In the genomic region with DNA sequence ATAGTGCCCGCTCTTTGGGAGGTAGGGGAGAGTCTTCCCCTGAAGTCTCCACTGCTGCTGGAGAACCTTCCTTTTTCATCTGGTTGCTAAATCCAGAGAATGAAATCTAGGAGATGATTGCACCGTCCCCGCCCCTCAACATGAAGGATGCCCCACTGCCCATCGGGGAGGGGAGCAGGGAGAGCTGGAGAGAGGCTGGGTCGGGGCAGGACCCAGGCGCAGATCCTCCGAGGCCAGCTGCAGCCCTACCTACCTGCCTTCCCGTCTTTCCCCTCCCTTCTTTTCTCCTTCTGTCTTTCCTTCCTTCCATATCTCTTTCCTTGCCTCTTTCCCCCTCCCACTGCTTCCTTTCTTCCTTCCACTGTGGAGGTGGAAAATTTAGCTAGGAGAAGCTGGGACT, we compare ENCODE assay signal across 24 cellular contexts. TPM values are rescaled to one million over a fixed set of nuclear protein-coding genes. Genes with fewer than 3 reads are reported as not detected.
DNase-seq lines count a peak whose midpoint lies in the region; ATAC-seq, FAIRE-seq and TF ChIP-seq lines count a peak whose summit lies in the region.
"Had no signal": no experiment of that assay in that cellular context is flagged by ENCODE, and none has a peak within 500 bp of the region (broad histone marks: within the 10 kb centered on the region; RNA-seq: fewer than 3 reads in every experiment).

No MANE protein-coding gene starts in this region.

- H3K4me3 ChIP-seq in right cardiac atrium (ENCODE audit: low read length) (no peak overlapping the region), ectodermal cell (ENCODE audit: insufficient read depth, low read depth, low read length) (peak overlapping the region; percentile 13), keratinocyte (ENCODE audit: control insufficient read depth in 2 of 3, extremely low read depth in 1 of 3, insufficient read depth in 2 of 3, low read depth in 1 of 3, low read length in 3 of 3) (peak overlapping the region in 1 of 3 experiments; percentile 49), retinal pigment epithelial cell (ENCODE audit: low read length) (peak overlapping the region; percentile 40)
- H3K4me3 ChIP-seq: tibial artery had no signal

- H3K9me1 ChIP-seq in keratinocyte (ENCODE audit: control insufficient read depth, extremely low read depth, insufficient read depth, low read length): no peaks in the 10 kb centered on the region

- intact Hi-C loops in cardiac septum (cut with DNase I): no loop called here
- intact Hi-C loops in right cardiac atrium (cut with DNase I): no loop called here

- ATAC-seq in right cardiac atrium: no peak
- ATAC-seq: activated CD8-positive, alpha-beta T cell treated with anti-CD3 and anti-CD28 coated beads for 36 hours; activated naive CD4-positive, alpha-beta T cell treated with anti-CD3 and anti-CD28 coated beads, Interleukin-2, amount 50 U/mL, for 72 hours; activated T-cell treated with anti-CD3 and anti-CD28 coated beads, Interleukin-2, amount 50 U/mL, for 4 hours; foreskin keratinocyte; T-cell had no signal

- H3K4me1 ChIP-seq in right cardiac atrium (ENCODE audit: control insufficient read depth, insufficient read depth, low read length) (no peaks in the 10 kb centered on the region), ectodermal cell (ENCODE audit: control insufficient read depth, insufficient read depth, low read length) (peaks cover 34% of the 10 kb centered on the region), keratinocyte (ENCODE audit: control insufficient read depth, extremely low read depth, insufficient read depth, low read length) (peaks cover 14% of the 10 kb centered on the region)
- H3K4me1 ChIP-seq: foreskin keratinocyte, right atrium auricular region had no signal

- H3K9me3 ChIP-seq in right cardiac atrium (ENCODE audit: control insufficient read depth, low read length): no peaks in the 10 kb centered on the region
- H3K9me3 ChIP-seq in ectodermal cell (ENCODE audit: control insufficient read depth, low read length): no peaks in the 10 kb centered on the region
- H3K9me3 ChIP-seq in keratinocyte (ENCODE audit: control insufficient read depth, low read depth, low read length): no peaks in the 10 kb centered on the region
- H3K9me3 ChIP-seq: neutrophil, right atrium auricular region, tibial artery had no signal

- DNase-seq in cardiac septum (ENCODE audit: low spot score) (peak; percentile 47), right cardiac atrium (no peak), keratinocyte (ENCODE audit: low read depth, low spot score) (no peak), retinal pigment epithelial cell (ENCODE audit: low read depth) (no peak), T1000 (lab: John Stamatoyannopoulos, UW) (no peak), DMS79 treated with DMSO at 0.1 percent for 48 hours (lab: John Stamatoyannopoulos, UW) (no peak), germinal center (ENCODE audit: low spot score) (no peak)
- DNase-seq: activated CD8-positive, alpha-beta T cell treated with anti-CD3 and anti-CD28 coated beads for 36 hours; activated T-cell treated with anti-CD3 and anti-CD28 coated beads, Interleukin-2, amount 50 U/mL, for 4 hours; C1 segment of cervical spinal cord; DMS53; foreskin keratinocyte; NCI-H1694; NCI-H345; Right ventricle myocardium superior; stimulated activated naive CD4-positive, alpha-beta T cell treated with Interleukin-2 at 50 U/mL for 16 hours; T-cell; tibial artery had no signal

- no peaks in the 10 kb centered on the region for H4K20me1 ChIP-seq in keratinocyte (ENCODE audit: control insufficient read depth, extremely low read depth, insufficient read depth, low read length)

- no peak for TF ChIP-seq CTCF in keratinocyte (optimal IDR thresholded peaks at IDR 0.05 in 1 of 3, IDR thresholded peaks at IDR 0.05 in 1 of 3, conservative IDR thresholded peaks at IDR 0.05 in 1 of 3; ENCODE audit: extremely low read depth in 1 of 3, insufficient read depth in 2 of 3, low read length in 3 of 3)
- no peak for TF ChIP-seq CTCF in retinal pigment epithelial cell (conservative IDR thresholded peaks at IDR 0.05; ENCODE audit: low read depth, low read length)

- 31% methylated on average over 8 of the region's 8 CpGs for WGBS in right cardiac atrium
- 23 to 29% methylated on average over 8 of the region's 8 CpGs for WGBS in ectodermal cell, 2 experiments

- H3K36me3 ChIP-seq in ectodermal cell (ENCODE audit: control insufficient read depth, insufficient read depth, low read length) (no peaks in the 10 kb centered on the region), keratinocyte (ENCODE audit: control insufficient read depth in 2 of 2, extremely low read depth in 1 of 2, insufficient read depth in 2 of 2, low read length in 2 of 2) (no peaks in the 10 kb centered on the region)
- H3K36me3 ChIP-seq: neutrophil, right atrium auricular region, tibial artery had no signal

- H3K27me3 ChIP-seq in right cardiac atrium (ENCODE audit: control insufficient read depth, insufficient read depth) (no peaks in the 10 kb centered on the region), ectodermal cell (ENCODE audit: control insufficient read depth, insufficient read depth, low read length, poor library complexity, severe bottlenecking) (no peaks in the 10 kb centered on the region), keratinocyte (ENCODE audit: control insufficient read depth, extremely low read depth, insufficient read depth, low read length) (peaks cover 26% of the 10 kb centered on the region)
- H3K27me3 ChIP-seq: right atrium auricular region had no signal

- no peak for FAIRE-seq in keratinocyte (lab: Jason Lieb, UNC)
- FAIRE-seq: colon had no signal

- H3K4me2 ChIP-seq in keratinocyte (ENCODE audit: control insufficient read depth, extremely low read depth, insufficient read depth, low read depth, low read length): peak overlapping the region; percentile 38

- dilution Hi-C loops in keratinocyte (cut with MboI; ENCODE audit: extremely low pct_ligation_motif_present, low sequenced_read_pairs): no loop called here

- no peak overlapping the region for H3K27ac ChIP-seq in right cardiac atrium (ENCODE audit: low read length)
- H3K27ac ChIP-seq in ectodermal cell (ENCODE audit: insufficient read depth, low read depth, low read length, poor library complexity, severe bottlenecking): peak overlapping the region; percentile 75
- H3K27ac ChIP-seq in keratinocyte (ENCODE audit: control insufficient read depth, insufficient read depth, low read length): no peak overlapping the region
- H3K27ac ChIP-seq: foreskin keratinocyte, neutrophil, right atrium auricular region, tibial artery had no signal

- no peak overlapping the region for H3K9ac ChIP-seq in keratinocyte (ENCODE audit: control insufficient read depth, extremely low read depth, insufficient read depth, low read length)

- H3K79me2 ChIP-seq in keratinocyte (ENCODE audit: control insufficient read depth, insufficient read depth, low read length): no peaks in the 10 kb centered on the region

- H2AFZ ChIP-seq in keratinocyte (ENCODE audit: control insufficient read depth, low read length): no peak overlapping the region

RNA-seq across cellular contexts. Expression of a gene that starts 0.8 kb away (rescaled TPM):
- total RNA-seq in cardiac septum: 31.2 TPM
- 10 to 100 TPM; 11.7 to 31.5 (median 19.9) TPM for total RNA-seq in right cardiac atrium
- polyA plus RNA-seq in right cardiac atrium: 15.6 TPM
- polyA plus RNA-seq in ectodermal cell (2013, experiment 1 of 4): 18.1 TPM
- 17.1 TPM for polyA plus RNA-seq in ectodermal cell (2013, experiment 2 of 4)
- 15.2 TPM for polyA plus RNA-seq in ectodermal cell (2013, experiment 3 of 4)
- 14.8 TPM for polyA plus RNA-seq in ectodermal cell (2013, experiment 4 of 4)
- polyA plus RNA-seq in keratinocyte: 0.12 TPM in 1 of 3 replicates, not detected in the others
- not detected for polyA plus RNA-seq in keratinocyte (2011; ENCODE audit: low read depth)
- polyA plus RNA-seq in keratinocyte (2011; cell fraction: cytosol; rRNA removed): 0.04 and 0.06 TPM in 2 replicates
- 0.05 TPM in 1 of 2 replicates, not detected in the other for polyA plus RNA-seq in keratinocyte (2011; cell fraction: nucleus; rRNA removed)
- 0.45 TPM in 1 of 2 replicates, not detected in the other for polyA plus RNA-seq in keratinocyte (2012; ENCODE audit: low replicate concordance)
- not detected in 3 replicates for polyA minus RNA-seq in keratinocyte
- not detected for polyA minus RNA-seq in keratinocyte (2011; cell fraction: cytosol; rRNA and poly(A)+ RNA removed)
- polyA minus RNA-seq in keratinocyte (2011; cell fraction: nucleus; rRNA and poly(A)+ RNA removed): not detected in 2 replicates
- total RNA-seq: foreskin keratinocyte, MCF 10A had no signal

RNA-seq across cellular contexts. Expression of a gene that starts 47.7 kb away (rescaled TPM):
- total RNA-seq in cardiac septum: 29.5 TPM
- total RNA-seq in right cardiac atrium: 10 to 100 TPM; 35.8 to 46.2 (median 41.2) TPM
- 14.2 TPM for polyA plus RNA-seq in right cardiac atrium
- 30.1 TPM for polyA plus RNA-seq in ectodermal cell (2013, experiment 1 of 4)
- polyA plus RNA-seq in ectodermal cell (2013, experiment 2 of 4): 35.3 TPM
- 25.0 TPM for polyA plus RNA-seq in ectodermal cell (2013, experiment 3 of 4)
- polyA plus RNA-seq in ectodermal cell (2013, experiment 4 of 4): 30.2 TPM
- polyA plus RNA-seq in keratinocyte: 11.8 to 15.2 TPM (median 13.5 TPM) in 3 replicates
- 4.3 TPM for polyA plus RNA-seq in keratinocyte (2011; ENCODE audit: low read depth)
- polyA plus RNA-seq in keratinocyte (2011; cell fraction: cytosol; rRNA removed): 11.3 and 11.4 TPM in 2 replicates
- 24.7 and 30.1 TPM in 2 replicates for polyA plus RNA-seq in keratinocyte (2011; cell fraction: nucleus; rRNA removed)
- polyA plus RNA-seq in keratinocyte (2012; ENCODE audit: low replicate concordance): 6.5 and 14.6 TPM in 2 replicates
- 24.5 to 45.5 TPM (median 32.6 TPM) in 3 replicates for polyA minus RNA-seq in keratinocyte
- polyA minus RNA-seq in keratinocyte (2011; cell fraction: cytosol; rRNA and poly(A)+ RNA removed): 13.6 TPM
- polyA minus RNA-seq in keratinocyte (2011; cell fraction: nucleus; rRNA and poly(A)+ RNA removed): 22.5 and 36.6 TPM in 2 replicates
